19 cellular contexts compared by ENCODE assay signal in the genomic region with DNA sequence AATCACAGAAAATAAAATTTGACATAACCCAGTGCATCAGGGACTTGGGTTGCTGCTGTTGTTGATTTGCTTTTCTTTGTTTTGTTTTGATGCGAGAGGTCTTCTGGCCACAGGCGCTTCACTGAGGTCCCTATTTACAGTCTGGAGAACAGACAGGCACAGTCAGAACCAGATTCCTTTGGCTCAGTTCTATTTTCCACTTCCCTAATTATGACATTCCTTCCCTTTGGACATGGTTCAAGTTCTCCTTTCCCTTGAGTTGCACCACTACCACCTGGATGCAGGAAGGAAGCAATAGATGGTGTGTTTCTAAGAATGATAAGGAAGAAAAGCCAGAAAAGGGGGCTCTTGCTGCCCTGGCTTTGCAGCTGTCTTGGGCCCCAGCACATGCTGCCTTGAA.
DNase-seq lines count a peak whose midpoint lies in the region; ATAC-seq and TF ChIP-seq lines count a peak whose summit lies in the region.
"Had no signal": no experiment of that assay in that cellular context is flagged by ENCODE, and none has a peak within 500 bp of the region (broad histone marks: within the 10 kb centered on the region; RNA-seq: fewer than 3 reads in every experiment).

No MANE protein-coding gene starts in this region.

- intact Hi-C loops in Right ventricle myocardium superior (cut with DNase I): no loop called here
- intact Hi-C loops in left ventricle myocardium inferior (cut with micrococcal nuclease): loop anchor here (5.0 kb wide), 1 partner anchor 157 kb away; no protein-coding TSS in a partner anchor
- intact Hi-C loops in sciatic nerve (cut with DNase I): no loop called here
- intact Hi-C loops in vagina (cut with DNase I): no loop called here

- TF ChIP-seq CTCF in left ventricle myocardium inferior (IDR thresholded peaks at IDR 0.05; ENCODE audit: borderline replicate concordance) (no peak), vagina (IDR thresholded peaks at IDR 0.05) (no peak)

- DNase-seq in Right ventricle myocardium superior: no peak
- DNase-seq in left ventricle myocardium inferior: no peak
- DNase-seq in cerebellum (ENCODE audit: low spot score): peak; percentile 60
- DNase-seq in medulla oblongata (ENCODE audit: extremely low spot score): peak; percentile 62
- no peak for DNase-seq in sciatic nerve (ENCODE audit: low spot score)
- DNase-seq in vagina (ENCODE audit: extremely low spot score in 2 of 2): no peak
- DNase-seq: 8988T; Caco-2; CD4-positive, alpha-beta T cell; GF-D8; KG1; MV-4-11; NCI-H187 treated with DMSO at 0.1 percent for 48 hours; NCI-H226; NCI-H524; PC-3; RPMI8226 had no signal

- no peak for TF ChIP-seq POLR2A in vagina (IDR thresholded peaks at IDR 0.05)

- H3K36me3 ChIP-seq in left ventricle myocardium inferior: no peaks in the 10 kb centered on the region
- H3K36me3 ChIP-seq in vagina: no peaks in the 10 kb centered on the region

- no peaks in the 10 kb centered on the region for H3K9me3 ChIP-seq in left ventricle myocardium inferior (replicated peaks)
- no peaks in the 10 kb centered on the region for H3K9me3 ChIP-seq in vagina
- H3K9me3 ChIP-seq: Caco-2 had no signal

- H3K27ac ChIP-seq in left ventricle myocardium inferior (replicated peaks): no peak overlapping the region
- H3K27ac ChIP-seq in vagina: no peak overlapping the region

- ATAC-seq in Right ventricle myocardium superior (ENCODE audit: poor library complexity): peak; percentile 21
- peak; percentile 55 for ATAC-seq in sciatic nerve
- ATAC-seq in GM19463 (IDR thresholded peaks at IDR 0.05; ENCODE audit: unreplicated experiment): no peak
- ATAC-seq in HG02571 (IDR thresholded peaks at IDR 0.05; ENCODE audit: unreplicated experiment): no peak
- ATAC-seq: PC-3 had no signal

- H3K27me3 ChIP-seq in left ventricle myocardium inferior (ENCODE audit: low read depth): no peaks in the 10 kb centered on the region
- H3K27me3 ChIP-seq in vagina: no peaks in the 10 kb centered on the region

- H3K4me1 ChIP-seq in left ventricle myocardium inferior: peaks cover 38% of the 10 kb centered on the region
- peaks cover 8% of the 10 kb centered on the region for H3K4me1 ChIP-seq in vagina
- H3K4me1 ChIP-seq: Caco-2 had no signal

- no peak overlapping the region for H3K4me3 ChIP-seq in left ventricle myocardium inferior
- no peak overlapping the region for H3K4me3 ChIP-seq in vagina

Comparison
In these comparisons a context has a peak if more than half of its experiments do, and no peak if none do; other contexts are left out.
1. ATAC-seq: peak in Right ventricle myocardium superior (single experiment) and sciatic nerve (single experiment); none in GM19463 (single experiment) and HG02571 (single experiment).
2. DNase-seq: peak in cerebellum (single experiment) and medulla oblongata (single experiment); none in Right ventricle myocardium superior (single experiment), left ventricle myocardium inferior (single experiment), sciatic nerve (single experiment) and vagina (0 of 2).